In the genomic region with DNA sequence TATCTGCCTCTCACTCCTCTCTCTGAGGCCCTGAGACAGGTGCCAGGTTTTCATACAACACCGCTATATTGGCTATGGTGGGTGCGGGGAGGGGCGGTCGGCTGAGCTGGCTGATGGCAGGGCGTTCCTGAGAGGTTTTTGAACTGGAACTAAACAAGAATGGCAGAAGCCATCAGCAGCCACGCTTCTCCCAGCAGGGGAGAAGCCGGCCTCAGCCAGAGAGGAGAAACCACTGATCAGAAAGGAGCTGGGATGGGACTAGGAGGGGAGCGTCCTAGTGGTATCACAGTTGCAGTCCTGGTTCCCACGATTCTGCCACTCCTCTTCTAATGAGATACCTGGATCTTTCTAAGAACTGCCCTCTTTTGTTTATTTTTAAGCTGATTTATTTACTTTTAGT, we compare ENCODE assay signal across 26 cellular contexts.
"Had no signal": no experiment of that assay in that cellular context is flagged by ENCODE, and none has a peak within 500 bp of the region (broad histone marks: within the 10 kb centered on the region; RNA-seq: fewer than 3 reads in every experiment).

No MANE protein-coding gene starts in this region.

- H3K4me1 Mint-ChIP-seq: activated naive CD4-positive, alpha-beta T cell treated with anti-CD3 and anti-CD28 coated beads, Interleukin-2, amount 50 U/mL, for 24 hours; central memory CD8-positive, alpha-beta T cell; neural crest cell; stimulated activated effector memory CD8-positive, alpha-beta T cell treated with anti-CD3 and anti-CD28 coated beads, Interleukin-12 subunit alpha, Interleukin-12 subunit beta, amount 100 ng/mL, for 72 hours had no signal

- H3K27me3 ChIP-seq: ascending aorta, colonic mucosa, left lung, ovary, vagina had no signal

- DNase-seq: activated CD4-positive, alpha-beta T cell treated with anti-CD3 and anti-CD28 coated beads, Interleukin-2, amount 50 U/mL, for 1 hour; activated CD8-positive, alpha-beta memory T cell treated with anti-CD3 and anti-CD28 coated beads, Interleukin-2, amount 50 U/mL, for 4 hours; activated effector memory CD4-positive, alpha-beta T cell treated with anti-CD3 and anti-CD28 coated beads, Interleukin-2, amount 50 U/mL, for 16 hours; activated T-cell treated with anti-CD3 and anti-CD28 coated beads, Interleukin-2, amount 50 U/mL, for 72 hours; colonic mucosa; erythroblast; foreskin melanocyte; glutamatergic neuron; hippocampal formation; kidney; left lung; mammary epithelial cell; midbrain; ovary; stimulated activated CD4-positive, alpha-beta T cell treated with anti-CD3 and anti-CD28 coated beads, Interleukin-4, amount 100 ng/mL, for 1 hour; stomach; trophoblast cell had no signal

- H3K27ac Mint-ChIP-seq: activated naive CD4-positive, alpha-beta T cell treated with anti-CD3 and anti-CD28 coated beads, Interleukin-2, amount 50 U/mL, for 24 hours; activated T-cell treated with anti-CD3 and anti-CD28 coated beads, Interleukin-2, amount 50 U/mL, for 72 hours; stimulated activated effector memory CD8-positive, alpha-beta T cell treated with anti-CD3 and anti-CD28 coated beads, Interleukin-12 subunit alpha, Interleukin-12 subunit beta, amount 100 ng/mL, for 72 hours had no signal

- H3K4me1 ChIP-seq: ascending aorta, colonic mucosa, left lung, stomach, vagina had no signal

- H3K27ac ChIP-seq: ascending aorta, colonic mucosa, left lung, ovary, stomach, vagina had no signal

- H3K36me3 Mint-ChIP-seq: activated naive CD4-positive, alpha-beta T cell treated with anti-CD3 and anti-CD28 coated beads, Interleukin-2, amount 50 U/mL, for 24 hours; stimulated activated effector memory CD8-positive, alpha-beta T cell treated with anti-CD3 and anti-CD28 coated beads, Interleukin-12 subunit alpha, Interleukin-12 subunit beta, amount 100 ng/mL, for 72 hours had no signal

- H3K9me3 Mint-ChIP-seq: activated naive CD4-positive, alpha-beta T cell treated with anti-CD3 and anti-CD28 coated beads, Interleukin-2, amount 50 U/mL, for 24 hours; activated T-cell treated with anti-CD3 and anti-CD28 coated beads, Interleukin-2, amount 50 U/mL, for 72 hours; central memory CD8-positive, alpha-beta T cell; neural crest cell; stimulated activated effector memory CD8-positive, alpha-beta T cell treated with anti-CD3 and anti-CD28 coated beads, Interleukin-12 subunit alpha, Interleukin-12 subunit beta, amount 100 ng/mL, for 72 hours had no signal

- H3K27me3 Mint-ChIP-seq: activated naive CD4-positive, alpha-beta T cell treated with anti-CD3 and anti-CD28 coated beads, Interleukin-2, amount 50 U/mL, for 24 hours had no signal

- H3K4me2 ChIP-seq: smooth muscle cell had no signal

- H3K9me3 ChIP-seq: ascending aorta, colonic mucosa, left lung, ovary, stomach, vagina had no signal

- ATAC-seq: activated CD4-positive, CD25-positive, alpha-beta regulatory T cell treated with anti-CD3 and anti-CD28 coated beads, Interleukin-2, amount 50 U/mL, for 24 hours; activated T-cell treated with anti-CD3 and anti-CD28 coated beads, Interleukin-2, amount 50 U/mL, for 72 hours; left lung; sciatic nerve; stimulated activated effector memory CD8-positive, alpha-beta T cell treated with anti-CD3 and anti-CD28 coated beads, Interleukin-12 subunit alpha, Interleukin-12 subunit beta, amount 100 ng/mL, for 72 hours had no signal

- H3K4me3 Mint-ChIP-seq: activated naive CD4-positive, alpha-beta T cell treated with anti-CD3 and anti-CD28 coated beads, Interleukin-2, amount 50 U/mL, for 24 hours; activated T-cell treated with anti-CD3 and anti-CD28 coated beads, Interleukin-2, amount 50 U/mL, for 72 hours; central memory CD8-positive, alpha-beta T cell; neural crest cell; stimulated activated effector memory CD8-positive, alpha-beta T cell treated with anti-CD3 and anti-CD28 coated beads, Interleukin-12 subunit alpha, Interleukin-12 subunit beta, amount 100 ng/mL, for 72 hours had no signal
